Comparison of ENCODE assay signal across 8 cellular contexts in genomic region chr6:52881996-52882841, GRCh38. TPM values are rescaled to one million over a fixed set of nuclear protein-coding genes. Genes with fewer than 3 reads are reported as not detected.
DNase-seq lines count a peak whose midpoint lies in the region; ATAC-seq, FAIRE-seq and TF ChIP-seq lines count a peak whose summit lies in the region.

No MANE protein-coding gene starts in this region.

- peak; percentile 83 to 89 (median 83) for TF ChIP-seq CTCF in K562 (IDR thresholded peaks at IDR 0.05 in 2 of 3, conservative IDR thresholded peaks at IDR 0.05 in 1 of 3; ENCODE audit: insufficient read depth in 2 of 3, low read depth in 1 of 3, low read length in 3 of 3)

- no peaks in the 10 kb centered on the region for H3K9me1 ChIP-seq in K562 (ENCODE audit: control insufficient read depth, insufficient read depth, low read length)

- H3K36me3 ChIP-seq in K562 (ENCODE audit: control insufficient read depth, insufficient read depth, low read length) (no peaks in the 10 kb centered on the region), iPS-18a (ENCODE audit: control insufficient read depth, low read depth, low read length) (no peaks in the 10 kb centered on the region)

- no peak for TF ChIP-seq POLR2A in K562 (conservative IDR thresholded peaks at IDR 0.05)

- ATAC-seq in Right ventricle myocardium inferior (peak; percentile 98), HG02970 (IDR thresholded peaks at IDR 0.05; ENCODE audit: low FRiP score, unreplicated experiment) (peak; percentile 97), K562 (peak; percentile 100)

- CTCF ChIA-PET in K562 (lab: Yijun Ruan, JAX; ENCODE audit: low intra/inter-chr PET ratio) = interaction anchor here (0.6 kb wide), 1 partner anchor 116 kb away, joined by 3 read pairs; no protein-coding TSS in a partner anchor

- in situ Hi-C loops in K562 (cut with MboI) = no loop called here

- H3K4me1 ChIP-seq in K562 (replicated peaks in 1 of 2; ENCODE audit: control insufficient read depth in 2 of 2, insufficient read depth in 2 of 2, low read length in 2 of 2) (no peaks in the 10 kb centered on the region), iPS-18a (ENCODE audit: control insufficient read depth, low read depth, low read length) (no peaks in the 10 kb centered on the region)

- intact Hi-C loops in Right ventricle myocardium inferior (cut with DNase I) (no loop called here), cardiac septum (cut with DNase I) (loop anchor here (5.0 kb wide), 2 partner anchors 105 to 185 kb away; partner anchors contain the start of gene FBXO9), K562 (cut with micrococcal nuclease) (loop anchor here (5.0 kb wide), 1 partner anchor 115 kb away; the partner anchor contains the start of gene GSTA4)

- 1% methylated on average over 15 of the region's 18 CpGs for WGBS in K562 (ENCODE audit: insufficient coverage, low coverage, missing lambda C conversion rate)

- H3K4me2 ChIP-seq in K562 (ENCODE audit: insufficient read depth, low read length) = peak overlapping the region; percentile 96

- peak overlapping the region; percentile 41 for H3K4me3 ChIP-seq in K562
- H3K4me3 ChIP-seq in iPS-18a (ENCODE audit: low read length) = peak overlapping the region; percentile 60
- H3K4me3 ChIP-seq in skin epidermis = peak overlapping the region; percentile 29 to 49 (median 39)

- DNase-seq in Right ventricle myocardium inferior (ENCODE audit: missing footprints) (no peak), cardiac septum (ENCODE audit: low spot score) (no peak), NCI-H1694 treated with DMSO at 0.1 percent for 48 hours (lab: John Stamatoyannopoulos, UW) (peak; percentile 63), T1000 (lab: John Stamatoyannopoulos, UW) (peak; percentile 74), K562 (ENCODE audit: extremely low read depth in 1 of 4, low spot score in 3 of 4) (peak; percentile 76 to 81 (median 78))

- peak; percentile 51 to 55 for TF ChIP-seq RAD21 in K562 (CRISPR knock-in tag; conservative IDR thresholded peaks at IDR 0.05 in 1 of 2, IDR thresholded peaks at IDR 0.05 in 1 of 2)

- no peak for TF ChIP-seq EP300 in K562 (IDR thresholded peaks at IDR 0.05; ENCODE audit: low read length)

- FAIRE-seq in K562 (lab: Jason Lieb, UNC) = peak; percentile 98

- BruUV-seq in K562 (replicated peaks; lab: Mats Ljungman, UMichigan) = no TSS peak

- peaks cover 4 to 5% of the 10 kb centered on the region in 2 experiments; a peak in 2 of 5 replicates for H3K27me3 ChIP-seq in K562 (ENCODE audit: control insufficient read depth in 2 of 2, insufficient read depth in 2 of 2, low read length in 2 of 2)
- H3K27me3 ChIP-seq in iPS-18a (ENCODE audit: control insufficient read depth, insufficient read depth, low read length) = no peaks in the 10 kb centered on the region

- no peaks in the 10 kb centered on the region for H4K20me1 ChIP-seq in K562 (replicated peaks; ENCODE audit: control insufficient read depth, insufficient read depth, low read length)

- no peaks in the 10 kb centered on the region for H3K79me2 ChIP-seq in K562 (ENCODE audit: control insufficient read depth, insufficient read depth, low read length)

- H2AFZ ChIP-seq in K562 (ENCODE audit: low read depth, low read length) = peak overlapping the region; percentile 99

- no peak overlapping the region; the same call in 2 of the 3 replicates for H3K27ac ChIP-seq in K562 (ENCODE audit: extremely low read depth, low read depth, low read length)
- no peak overlapping the region for H3K27ac ChIP-seq in iPS-18a (ENCODE audit: low read length)
- peak overlapping the region in 17 of 21 experiments; percentile 8 to 90 (median 70) for H3K27ac ChIP-seq in skin epidermis

- H3K9ac ChIP-seq in K562 (ENCODE audit: insufficient read depth in 1 of 2, low read depth in 2 of 2, low read length in 2 of 2) (peak overlapping the region; percentile 66 to 84), iPS-18a (ENCODE audit: low read length) (no peak overlapping the region)

- H3K9me3 ChIP-seq in K562 (replicated peaks; ENCODE audit: control insufficient read depth, insufficient read depth, low read depth, low read length) (no peaks in the 10 kb centered on the region), iPS-18a (ENCODE audit: control insufficient read depth, low read depth, low read length) (no peaks in the 10 kb centered on the region)

- POLR2A ChIA-PET in K562 (lab: Yijun Ruan, JAX) = interaction anchor here (0.6 kb wide), 1 partner anchor 173 kb away, joined by 5 read pairs; no protein-coding TSS in a partner anchor

TF ChIP-seq in K562, 482 proteins besides CTCF, POLR2A, EP300 and RAD21 (continues in another document):
- no peak for TF ChIP-seq ZNF76 (CRISPR knock-in tag; IDR thresholded peaks at IDR 0.05; ENCODE audit: borderline replicate concordance)
- no peak for TF ChIP-seq HOMEZ (CRISPR knock-in tag; IDR thresholded peaks at IDR 0.05)
- TF ChIP-seq ETV6 (IDR thresholded peaks at IDR 0.05; ENCODE audit: borderline replicate concordance in 1 of 2, low read depth in 2 of 2, low read length in 1 of 2) = no peak
- TF ChIP-seq ETV6 (CRISPR knock-in tag; IDR thresholded peaks at IDR 0.05; ENCODE audit: borderline replicate concordance) = no peak
- TF ChIP-seq POLR2B (IDR thresholded peaks at IDR 0.05; ENCODE audit: low read depth, partially characterized antibody) = no peak
- TF ChIP-seq SMC3 (conservative IDR thresholded peaks at IDR 0.05; ENCODE audit: insufficient read depth, low read depth, low read length) = peak; percentile 51; the same call in 1 of the 2 replicates
- TF ChIP-seq HNRNPUL1 (IDR thresholded peaks at IDR 0.05; ENCODE audit: low read length) = no peak
- 0 out of 2 replicates have a peak, but pooled peaks have one; percentile 15 for TF ChIP-seq L3MBTL2 (IDR thresholded peaks at IDR 0.05)

RNA-seq across cellular contexts. Expression of gene GSTA3, which starts 27.3 kb away (rescaled TPM):
- total RNA-seq in Right ventricle myocardium inferior = not detected
- not detected for total RNA-seq in cardiac septum
- not detected in 2 replicates for total RNA-seq in K562 (2011; cell fraction: chromatin; rRNA removed; ENCODE audit: low replicate concordance)
- not detected in 2 replicates for total RNA-seq in K562 (2011; cell fraction: nucleolus; rRNA removed)
- not detected in 2 replicates for total RNA-seq in K562 (2011; cell fraction: nucleoplasm; rRNA removed)
- total RNA-seq in K562 (2014; rRNA removed) = not detected in 2 replicates
- total RNA-seq in K562 (2014; rRNA removed; fragmentation: Illumina TruSeq; extraction: Trizol) = not detected in 2 replicates
- not detected in 2 replicates for total RNA-seq in K562 (2015; rRNA removed; fragmentation: Illumina TruSeq; extraction: Trizol)
- total RNA-seq in K562 (2021) = not detected in 2 replicates
- not detected in 2 replicates for polyA plus RNA-seq in K562 (2011; rRNA removed)
- polyA plus RNA-seq in K562 (2011; cell fraction: cytosol; rRNA removed) = not detected in 2 replicates
- not detected in 2 replicates for polyA plus RNA-seq in K562 (2011; cell fraction: nucleus; rRNA removed)
- polyA plus RNA-seq in K562 (2012) = not detected in 2 replicates
- not detected in 2 replicates for polyA plus RNA-seq in K562 (2014; fragmentation: Illumina TruSeq; extraction: Trizol)
- not detected for polyA plus RNA-seq in K562 (2014; fragmentation: Nextera tagmentation; extraction: Ambion mirVana)
- polyA plus RNA-seq in K562 (2014; rRNA removed) = not detected in 2 replicates
- polyA minus RNA-seq in K562 (2011; rRNA and poly(A)+ RNA removed) = not detected in 2 replicates
- not detected in 2 replicates for polyA minus RNA-seq in K562 (2011; cell fraction: cytosol; rRNA and poly(A)+ RNA removed)
- polyA minus RNA-seq in K562 (2011; cell fraction: nucleus; rRNA and poly(A)+ RNA removed) = not detected in 2 replicates

RNA-seq across cellular contexts. Expression of gene GSTA5, which starts 41.6 kb away (rescaled TPM):
- total RNA-seq in Right ventricle myocardium inferior (not detected), cardiac septum (not detected), K562 (2014; rRNA removed) (not detected in 2 replicates), K562 (2014; rRNA removed; fragmentation: Illumina TruSeq; extraction: Trizol) (not detected in 2 replicates), K562 (2015; rRNA removed; fragmentation: Illumina TruSeq; extraction: Trizol) (not detected in 2 replicates), K562 (2021) (not detected in 2 replicates)
- total RNA-seq in K562 (2011; cell fraction: chromatin; rRNA removed; ENCODE audit: low replicate concordance) = not detected in 2 replicates
- not detected in 2 replicates for total RNA-seq in K562 (2011; cell fraction: nucleolus; rRNA removed)
- not detected in 2 replicates for total RNA-seq in K562 (2011; cell fraction: nucleoplasm; rRNA removed)
- polyA plus RNA-seq in K562 (2011; rRNA removed) (not detected in 2 replicates), K562 (2014; fragmentation: Illumina TruSeq; extraction: Trizol) (not detected in 2 replicates), K562 (2014; fragmentation: Nextera tagmentation; extraction: Ambion mirVana) (not detected), K562 (2014; rRNA removed) (not detected in 2 replicates)
- polyA plus RNA-seq in K562 (2011; cell fraction: cytosol; rRNA removed) = not detected in 2 replicates
- polyA plus RNA-seq in K562 (2011; cell fraction: nucleus; rRNA removed) = not detected in 2 replicates
- polyA plus RNA-seq in K562 (2012) = not detected in 2 replicates
- not detected in 2 replicates for polyA minus RNA-seq in K562 (2011; rRNA and poly(A)+ RNA removed)
- polyA minus RNA-seq in K562 (2011; cell fraction: cytosol; rRNA and poly(A)+ RNA removed) = not detected in 2 replicates
- not detected in 2 replicates for polyA minus RNA-seq in K562 (2011; cell fraction: nucleus; rRNA and poly(A)+ RNA removed)

Comparison
In these comparisons a context has a peak if more than half of its experiments do, and no peak if none do; other contexts are left out.
1. DNase-seq: peak in NCI-H1694 treated with DMSO at 0.1 percent for 48 hours (single experiment), T1000 (single experiment) and K562 (4 of 4); none in Right ventricle myocardium inferior (single experiment) and cardiac septum (single experiment).
2. H3K27ac ChIP-seq: peak in skin epidermis (17 of 21); none in K562 (single experiment) and iPS-18a (single experiment).
3. Peak in every context shown above with its lines, with median percentiles within 50 percentile points of each other: ATAC-seq and H3K4me3 ChIP-seq.